In the genomic region with DNA sequence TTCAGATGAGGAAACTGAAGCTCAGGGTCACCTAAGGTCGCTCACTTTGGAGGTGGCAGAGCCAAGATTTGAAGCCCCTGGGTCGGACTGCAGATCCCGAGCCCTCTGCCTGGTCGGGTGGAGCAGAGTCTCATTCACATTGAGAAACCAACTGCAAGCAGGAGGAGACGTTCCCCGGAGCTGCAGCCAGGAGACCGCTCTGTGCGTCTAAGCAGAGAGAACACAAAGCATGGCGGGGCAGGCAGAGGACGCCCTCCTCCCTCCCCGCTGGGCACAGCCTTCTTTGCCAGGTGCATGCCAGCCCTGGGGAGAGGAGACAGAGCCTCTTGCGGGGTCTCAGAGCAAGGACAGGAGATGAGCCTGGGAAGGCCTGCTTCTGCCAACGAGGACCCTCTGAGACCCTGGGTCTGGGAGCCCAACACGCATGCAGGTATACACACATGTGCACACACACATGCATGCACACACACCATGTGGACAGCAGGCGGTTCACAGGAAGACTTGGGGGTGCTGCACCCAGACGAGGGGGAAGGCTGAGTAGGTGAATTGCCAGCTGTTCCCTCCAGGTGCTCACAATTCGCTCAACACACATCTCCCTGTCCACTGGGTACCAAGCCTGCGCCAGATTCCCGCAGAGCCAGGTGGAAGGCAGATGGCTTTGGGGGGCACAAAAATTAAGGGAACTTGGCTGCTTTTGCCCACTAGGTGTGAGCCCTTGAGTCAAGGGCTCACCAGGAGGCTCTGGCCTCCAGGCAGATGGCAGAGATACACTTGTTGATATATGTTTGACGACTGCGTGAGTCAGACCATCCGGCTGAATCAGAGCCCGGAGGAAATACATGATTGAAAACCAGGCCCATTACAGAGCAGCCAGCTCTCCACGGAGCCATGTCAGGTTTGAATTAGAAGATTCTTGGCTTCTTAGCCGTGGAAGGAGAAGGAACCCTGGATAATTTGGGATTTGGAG, we compare ENCODE assay signal across 9 cellular contexts. TPM values are rescaled to one million over a fixed set of nuclear protein-coding genes. Genes with fewer than 3 reads are reported as not detected.
A peak's percentile ranks its signal among the peaks of the same experiment; 100 is the strongest.
DNase-seq lines count a peak whose midpoint lies in the region; ATAC-seq and TF ChIP-seq lines count a peak whose summit lies in the region.
"Had no signal": no experiment of that assay in that cellular context is flagged by ENCODE, and none has a peak within 500 bp of the region (broad histone marks: within the 10 kb centered on the region; RNA-seq: fewer than 3 reads in every experiment).

No MANE protein-coding gene starts in this region.

- H3K9me3 Mint-ChIP-seq in natural killer cell treated with Interleukin-12 subunit alpha and Interleukin-12 subunit beta and Interleukin-15 and Interleukin-18, amount 100 ng/mL, for 72 hours = no peaks in the 10 kb centered on the region

- H3K4me1 Mint-ChIP-seq in natural killer cell treated with Interleukin-12 subunit alpha and Interleukin-12 subunit beta and Interleukin-15 and Interleukin-18, amount 100 ng/mL, for 72 hours (ENCODE audit: low read depth in 2 of 2) = peaks cover 4 to 5% of the 10 kb centered on the region in 2 donors

- intact Hi-C loops in adrenal gland (cut with DNase I) = no loop called here

- peaks cover 0 to 4% of the 10 kb centered on the region in 2 donors for H3K27me3 Mint-ChIP-seq in natural killer cell treated with Interleukin-12 subunit alpha and Interleukin-12 subunit beta and Interleukin-15 and Interleukin-18, amount 100 ng/mL, for 72 hours

- H3K9me3 ChIP-seq in adrenal gland (replicated peaks in 1 of 3) = no peaks in the 10 kb centered on the region

- H3K27me3 ChIP-seq in adrenal gland = peaks cover 12% of the 10 kb centered on the region

- H3K27ac Mint-ChIP-seq in natural killer cell treated with Interleukin-12 subunit alpha and Interleukin-12 subunit beta and Interleukin-15 and Interleukin-18, amount 100 ng/mL, for 72 hours = peak overlapping the region in 1 of 2 donors; percentile 74

- no peak for TF ChIP-seq POLR2A in adrenal gland (IDR thresholded peaks at IDR 0.05)

- H3K27ac ChIP-seq in adrenal gland = peak overlapping the region in 3 of 5 donors; percentile 52 to 74 (median 66)
- H3K27ac ChIP-seq: 22Rv1 had no signal

- no peak overlapping the region for H3K4me3 ChIP-seq in adrenal gland

- peaks cover 0 to 9% of the 10 kb centered on the region in 2 donors for H3K4me1 ChIP-seq in adrenal gland (replicated peaks in 1 of 2)

- DNase-seq in DMS53 (lab: John Stamatoyannopoulos, UW) (peak; percentile 62), DMS53 treated with DMSO at 0.1 percent for 48 hours (lab: John Stamatoyannopoulos, UW; ENCODE audit: unreplicated experiment) (no peak), NCI-H226 (peak; percentile 92), adrenal gland (peak; percentile 64 to 87 (median 82)), NCI-H2107 (lab: John Stamatoyannopoulos, UW) (no peak)
- no peak for DNase-seq in natural killer cell treated with Interleukin-12 subunit alpha and Interleukin-12 subunit beta and Interleukin-15 and Interleukin-18, amount 100 ng/mL, for 72 hours (ENCODE audit: low spot score)

- 65 to 71% (median 69%) methylated on average over 13 to 25 of the region's 25 CpGs for WGBS in adrenal gland, 4 donors

- H3K4me3 Mint-ChIP-seq in natural killer cell treated with Interleukin-12 subunit alpha and Interleukin-12 subunit beta and Interleukin-15 and Interleukin-18, amount 100 ng/mL, for 72 hours = peak overlapping the region; percentile 26

- no peaks in the 10 kb centered on the region for H3K36me3 ChIP-seq in adrenal gland (replicated peaks in 1 of 2)

- TF ChIP-seq CTCF in adrenal gland (IDR thresholded peaks at IDR 0.05) = peak in 4 of 6 experiments; percentile 33 to 39 (median 36)

- H3K36me3 Mint-ChIP-seq in natural killer cell treated with Interleukin-12 subunit alpha and Interleukin-12 subunit beta and Interleukin-15 and Interleukin-18, amount 100 ng/mL, for 72 hours = no peaks in the 10 kb centered on the region

- ATAC-seq in natural killer cell treated with Interleukin-12 subunit alpha and Interleukin-12 subunit beta and Interleukin-15 and Interleukin-18, amount 100 ng/mL, for 72 hours = peak; percentile 49 to 65
- ATAC-seq in HG02623 (IDR thresholded peaks at IDR 0.05; ENCODE audit: unreplicated experiment) (no peak), GM21825 (IDR thresholded peaks at IDR 0.05; ENCODE audit: unreplicated experiment) (no peak)

RNA-seq across cellular contexts. Expression of gene NTSR1, which starts 5.5 kb away (rescaled TPM):
- under 1 TPM in 2 of 8 donors, not detected in 6; 0.11 to 0.14 TPM for total RNA-seq in adrenal gland
- polyA plus RNA-seq in adrenal gland = under 1 TPM in 1 of 3 donors, not detected in 2; 0.03 TPM
- total RNA-seq in natural killer cell treated with Interleukin-12 subunit alpha and Interleukin-12 subunit beta and Interleukin-15 and Interleukin-18, amount 100 ng/mL, for 72 hours = not detected

Comparison
In these comparisons a context has a peak if more than half of its experiments do, and no peak if none do; other contexts are left out.
1. DNase-seq: peak in DMS53 (single experiment), NCI-H226 (single experiment) and adrenal gland (7 of 7); none in DMS53 treated with DMSO at 0.1 percent for 48 hours (single experiment), natural killer cell treated with Interleukin-12 subunit alpha and Interleukin-12 subunit beta and Interleukin-15 and Interleukin-18, amount 100 ng/mL, for 72 hours (single experiment) and NCI-H2107 (single experiment).
2. ATAC-seq: peak in natural killer cell treated with Interleukin-12 subunit alpha and Interleukin-12 subunit beta and Interleukin-15 and Interleukin-18, amount 100 ng/mL, for 72 hours (2 of 2); none in HG02623 (single experiment) and GM21825 (single experiment).